In genomic region chr1:114310771-114311251, GRCh38 we compare ENCODE assay signal across 16 cellular contexts.
DNase-seq lines count a peak whose midpoint lies in the region; ATAC-seq, FAIRE-seq and TF ChIP-seq lines count a peak whose summit lies in the region.
"Had no signal": no experiment of that assay in that cellular context is flagged by ENCODE, and none has a peak within 500 bp of the region (broad histone marks: within the 10 kb centered on the region; RNA-seq: fewer than 3 reads in every experiment).

No MANE protein-coding gene starts in this region.

- no peaks in the 10 kb centered on the region for H3K9me1 ChIP-seq in keratinocyte (ENCODE audit: control insufficient read depth, extremely low read depth, insufficient read depth, low read length)

- no peak for TF ChIP-seq CTCF in brain microvascular endothelial cell (IDR thresholded peaks at IDR 0.05; ENCODE audit: low read depth, low read length, missing control alignments)
- TF ChIP-seq CTCF in keratinocyte (optimal IDR thresholded peaks at IDR 0.05 in 1 of 3, IDR thresholded peaks at IDR 0.05 in 1 of 3, conservative IDR thresholded peaks at IDR 0.05 in 1 of 3; ENCODE audit: extremely low read depth in 1 of 3, insufficient read depth in 2 of 3, low read length in 3 of 3): no peak
- TF ChIP-seq CTCF in uterus (IDR thresholded peaks at IDR 0.05): no peak

- H2AFZ ChIP-seq in keratinocyte (ENCODE audit: control insufficient read depth, low read length): peak overlapping the region; percentile 76

- peak overlapping the region; percentile 0 for H3K4me2 ChIP-seq in keratinocyte (ENCODE audit: control insufficient read depth, extremely low read depth, insufficient read depth, low read depth, low read length)

- H3K27ac ChIP-seq in brain microvascular endothelial cell (peak overlapping the region; percentile 42), keratinocyte (ENCODE audit: control insufficient read depth, insufficient read depth, low read length) (no peak overlapping the region), uterus (peak overlapping the region; percentile 34 to 54)

- H3K36me3 ChIP-seq in brain microvascular endothelial cell (replicated peaks) (no peaks in the 10 kb centered on the region), keratinocyte (ENCODE audit: control insufficient read depth in 2 of 2, extremely low read depth in 1 of 2, insufficient read depth in 2 of 2, low read length in 2 of 2) (no peaks in the 10 kb centered on the region), uterus (no peaks in the 10 kb centered on the region), H7 (replicated peaks; ENCODE audit: control insufficient read depth, insufficient read depth, low read length) (no peaks in the 10 kb centered on the region)
- H3K36me3 ChIP-seq: BE2C had no signal

- DNase-seq in Right ventricle myocardium superior (no peak), cardiac septum (ENCODE audit: low spot score) (no peak), brain microvascular endothelial cell (peak; percentile 63), keratinocyte (ENCODE audit: low read depth, low spot score) (no peak), uterus (peak in 1 of 2 donors; percentile 34), H7 (no peak), left lobe of liver (ENCODE audit: low spot score) (no peak), OCI-M1 (lab: John Stamatoyannopoulos, UW) (no peak)
- DNase-seq: activated naive CD4-positive, alpha-beta T cell treated with Interleukin-2 at 50 U/mL for 16 hours; BE2C; cerebellar nuclear complex; nucleus accumbens; T-helper 9 cell had no signal

- TF ChIP-seq POLR2A in uterus (IDR thresholded peaks at IDR 0.05): no peak

- dilution Hi-C loops in keratinocyte (cut with MboI; ENCODE audit: extremely low pct_ligation_motif_present, low sequenced_read_pairs): no loop called here

- H3K9me3 ChIP-seq in keratinocyte (ENCODE audit: control insufficient read depth, low read depth, low read length) (peaks cover 3% of the 10 kb centered on the region), uterus (no peaks in the 10 kb centered on the region)
- H3K9me3 ChIP-seq: BE2C had no signal

- H3K79me2 ChIP-seq in keratinocyte (ENCODE audit: control insufficient read depth, insufficient read depth, low read length): no peaks in the 10 kb centered on the region

- H3K4me3 ChIP-seq in brain microvascular endothelial cell (ENCODE audit: low read depth, low read length) (no peak overlapping the region), keratinocyte (ENCODE audit: control insufficient read depth in 2 of 3, extremely low read depth in 1 of 3, insufficient read depth in 2 of 3, low read depth in 1 of 3, low read length in 3 of 3) (no peak overlapping the region), uterus (no peak overlapping the region), H7 (ENCODE audit: insufficient read depth, low read depth, low read length) (no peak overlapping the region)

- no peak overlapping the region for H3K9ac ChIP-seq in keratinocyte (ENCODE audit: control insufficient read depth, extremely low read depth, insufficient read depth, low read length)

- ATAC-seq in Right ventricle myocardium superior (ENCODE audit: poor library complexity) (peak; percentile 66), left lobe of liver (no peak)
- ATAC-seq: activated CD8-positive, alpha-beta T cell treated with anti-CD3 and anti-CD28 coated beads, Interleukin-2, amount 10 ng/mL, durations not matched to agents 7 days and 5 days; esophagus mucosa; HCT116 had no signal

- in situ Hi-C loops in brain microvascular endothelial cell (cut with HindIII; ENCODE audit: low pct_ligation_motif_present, low sequenced_read_pairs): no loop called here

- H3K27me3 ChIP-seq in brain microvascular endothelial cell (replicated peaks) (no peaks in the 10 kb centered on the region), keratinocyte (ENCODE audit: control insufficient read depth, extremely low read depth, insufficient read depth, low read length) (no peaks in the 10 kb centered on the region), uterus (no peaks in the 10 kb centered on the region), H7 (ENCODE audit: control insufficient read depth, insufficient read depth, low read length) (no peaks in the 10 kb centered on the region)

- no peak for FAIRE-seq in keratinocyte (lab: Jason Lieb, UNC)

- no peaks in the 10 kb centered on the region for H4K20me1 ChIP-seq in keratinocyte (ENCODE audit: control insufficient read depth, extremely low read depth, insufficient read depth, low read length)

- intact Hi-C loops in Right ventricle myocardium superior (cut with DNase I) (no loop called here), cardiac septum (cut with DNase I) (no loop called here), uterus (cut with DNase I; ENCODE audit: low total_unique reads) (no loop called here)

- H3K4me1 ChIP-seq in keratinocyte (ENCODE audit: control insufficient read depth, extremely low read depth, insufficient read depth, low read length): peaks cover 6% of the 10 kb centered on the region
- H3K4me1 ChIP-seq in uterus: no peaks in the 10 kb centered on the region
- H3K4me1 ChIP-seq: BE2C had no signal
